ENCODE assay signal across 14 cellular contexts in the genomic region with DNA sequence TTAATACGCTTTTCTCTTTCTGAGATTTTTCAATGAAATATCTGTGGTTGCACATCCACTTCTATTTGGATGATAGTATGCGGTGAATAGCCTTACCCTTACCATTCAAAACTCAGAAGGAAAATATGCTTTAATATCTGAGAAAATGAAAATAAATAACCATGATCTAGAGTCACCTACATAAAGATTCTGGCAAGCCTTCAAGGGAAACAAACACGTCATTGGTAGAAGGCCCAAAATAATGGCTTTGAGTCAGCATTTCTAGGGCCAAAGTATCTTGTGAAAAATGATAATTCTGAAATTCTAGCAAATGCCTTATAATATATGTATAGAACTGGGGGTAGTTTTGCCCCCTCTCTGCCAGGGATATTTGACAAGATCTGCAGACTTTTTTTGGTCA. TPM values are rescaled to one million over a fixed set of nuclear protein-coding genes. Genes with fewer than 3 reads are reported as not detected.
"Had no signal": no experiment of that assay in that cellular context is flagged by ENCODE, and none has a peak within 500 bp of the region (broad histone marks: within the 10 kb centered on the region; RNA-seq: fewer than 3 reads in every experiment).

No MANE protein-coding gene starts in this region.

- H3K27me3 Mint-ChIP-seq: activated T-helper 17 cell treated with anti-CD3 and anti-CD28 coated beads, Interleukin-2, amount 50 U/mL, for 72 hours; central memory CD8-positive, alpha-beta T cell; effector memory CD8-positive, alpha-beta T cell; natural killer cell treated with Interleukin-12 subunit alpha and Interleukin-12 subunit beta and Interleukin-15 and Interleukin-18, amount 100 ng/mL, for 72 hours had no signal

- H3K27me3 ChIP-seq: body of pancreas, left lung, ovary, uterus had no signal

- H3K4me1 ChIP-seq: uterus had no signal

- H3K9me3 ChIP-seq: body of pancreas, left lung, ovary, uterus had no signal

- H3K9me3 Mint-ChIP-seq: activated naive CD4-positive, alpha-beta T cell treated with anti-CD3 and anti-CD28 coated beads for 36 hours; activated T-helper 17 cell treated with anti-CD3 and anti-CD28 coated beads, Interleukin-2, amount 50 U/mL, for 72 hours; central memory CD8-positive, alpha-beta T cell; effector memory CD8-positive, alpha-beta T cell; natural killer cell treated with Interleukin-12 subunit alpha and Interleukin-12 subunit beta and Interleukin-15 and Interleukin-18, amount 100 ng/mL, for 72 hours had no signal

- H3K36me3 ChIP-seq: ovary, uterus had no signal

- H3K27ac ChIP-seq: body of pancreas, ovary, uterus had no signal

- H3K4me3 Mint-ChIP-seq: activated naive CD4-positive, alpha-beta T cell treated with anti-CD3 and anti-CD28 coated beads for 36 hours; activated T-helper 17 cell treated with anti-CD3 and anti-CD28 coated beads, Interleukin-2, amount 50 U/mL, for 72 hours; central memory CD8-positive, alpha-beta T cell; effector memory CD8-positive, alpha-beta T cell; natural killer cell treated with Interleukin-12 subunit alpha and Interleukin-12 subunit beta and Interleukin-15 and Interleukin-18, amount 100 ng/mL, for 72 hours had no signal

- H3K27ac Mint-ChIP-seq: activated naive CD4-positive, alpha-beta T cell treated with anti-CD3 and anti-CD28 coated beads for 36 hours; activated T-helper 17 cell treated with anti-CD3 and anti-CD28 coated beads, Interleukin-2, amount 50 U/mL, for 72 hours; effector memory CD8-positive, alpha-beta T cell; natural killer cell treated with Interleukin-12 subunit alpha and Interleukin-12 subunit beta and Interleukin-15 and Interleukin-18, amount 100 ng/mL, for 72 hours had no signal

- FAIRE-seq: small intestine had no signal

- H3K4me1 Mint-ChIP-seq: activated T-helper 17 cell treated with anti-CD3 and anti-CD28 coated beads, Interleukin-2, amount 50 U/mL, for 72 hours; central memory CD8-positive, alpha-beta T cell had no signal

- H3K4me3 ChIP-seq: body of pancreas, left lung, ovary, uterus had no signal

- DNase-seq: activated CD4-positive, alpha-beta T cell treated with anti-CD3 and anti-CD28 coated beads for 48 hours; activated naive CD4-positive, alpha-beta T cell treated with anti-CD3 and anti-CD28 coated beads for 36 hours; body of pancreas; effector memory CD8-positive, alpha-beta T cell; head of caudate nucleus; left lung; ovary; retina; small intestine; uterus had no signal

- ATAC-seq: activated T-helper 17 cell treated with anti-CD3 and anti-CD28 coated beads, Interleukin-2, amount 50 U/mL, for 72 hours; effector memory CD8-positive, alpha-beta T cell; left lung; natural killer cell treated with Interleukin-12 subunit alpha and Interleukin-12 subunit beta and Interleukin-15 and Interleukin-18, amount 100 ng/mL, for 72 hours had no signal

RNA-seq across cellular contexts. Expression of gene PLSCR2, which starts 59.6 kb away (rescaled TPM):
- total RNA-seq: activated naive CD4-positive, alpha-beta T cell treated with anti-CD3 and anti-CD28 coated beads for 36 hours; activated T-helper 17 cell treated with anti-CD3 and anti-CD28 coated beads, Interleukin-2, amount 50 U/mL, for 72 hours; body of pancreas; epithelial cell of proximal tubule; natural killer cell treated with Interleukin-12 subunit alpha and Interleukin-12 subunit beta and Interleukin-15 and Interleukin-18, amount 100 ng/mL, for 72 hours; uterus had no signal
